Comparison of ENCODE assay signal across 8 cellular contexts in genomic region chr12:125186471-125187147, GRCh38. TPM values are rescaled to one million over a fixed set of nuclear protein-coding genes. Genes with fewer than 3 reads are reported as not detected.
DNase-seq lines count a peak whose midpoint lies in the region; ATAC-seq and TF ChIP-seq lines count a peak whose summit lies in the region.

No MANE protein-coding gene starts in this region.

- H3K4me1 ChIP-seq in PC-3 (ENCODE audit: insufficient read depth, low read length): no peaks in the 10 kb centered on the region
- peaks cover 37% of the 10 kb centered on the region for H3K4me1 ChIP-seq in iPS-18a (ENCODE audit: control insufficient read depth, low read depth, low read length)
- H3K4me1 ChIP-seq in upper lobe of right lung: peaks cover 16% of the 10 kb centered on the region
- H3K4me1 ChIP-seq in effector memory CD4-positive, alpha-beta T cell (ENCODE audit: control insufficient read depth, insufficient read depth, low read length, poor library complexity, severe bottlenecking): peaks cover 8% of the 10 kb centered on the region

- ATAC-seq in Right ventricle myocardium superior (ENCODE audit: poor library complexity) (peak; percentile 4), Right ventricle myocardium inferior (no peak), PC-3 (peak; percentile 32), upper lobe of right lung (no peak)

- H3K9ac ChIP-seq in PC-3 (ENCODE audit: low read length): no peak overlapping the region
- peak overlapping the region; percentile 36 for H3K9ac ChIP-seq in iPS-18a (ENCODE audit: low read length)

- H2AFZ ChIP-seq in PC-3 (ENCODE audit: low read length): no peak overlapping the region

- peak overlapping the region; percentile 56 for H3K4me2 ChIP-seq in PC-3 (ENCODE audit: low read length)

- BruUV-seq in PC-3 (replicated peaks; lab: Mats Ljungman, UMichigan): no TSS peak

- no peaks in the 10 kb centered on the region for H3K79me2 ChIP-seq in PC-3 (ENCODE audit: low read length)

- intact Hi-C loops in Right ventricle myocardium superior (cut with DNase I): loop anchor here (10.0 kb wide), 2 partner anchors 92 to 1688 kb away; no protein-coding TSS in a partner anchor
- intact Hi-C loops in Right ventricle myocardium inferior (cut with DNase I): no loop called here
- intact Hi-C loops in PC-3 (cut with micrococcal nuclease): no loop called here
- intact Hi-C loops in upper lobe of right lung (cut with DNase I): loop anchor here (10.0 kb wide), 1 partner anchor 1688 kb away; no protein-coding TSS in a partner anchor

- H4K20me1 ChIP-seq in PC-3 (ENCODE audit: low read length): 0 out of 2 replicates have a peak, but pooled peaks cover 3% of the 10 kb centered on the region

- no peak overlapping the region for H3K27ac ChIP-seq in PC-3 (ENCODE audit: low read length)
- no peak overlapping the region for H3K27ac ChIP-seq in iPS-18a (ENCODE audit: low read length)
- no peak overlapping the region for H3K27ac ChIP-seq in upper lobe of right lung
- H3K27ac ChIP-seq in RWPE1: no peak overlapping the region
- no peak overlapping the region for H3K27ac ChIP-seq in effector memory CD4-positive, alpha-beta T cell (ENCODE audit: insufficient read depth, low read length, poor library complexity, severe bottlenecking)

- H3K27me3 ChIP-seq in PC-3 (ENCODE audit: low read length) (peaks cover 75% of the 10 kb centered on the region), iPS-18a (ENCODE audit: control insufficient read depth, insufficient read depth, low read length) (peaks cover 42% of the 10 kb centered on the region), upper lobe of right lung (peaks cover 59% of the 10 kb centered on the region)
- H3K27me3 ChIP-seq in effector memory CD4-positive, alpha-beta T cell (replicated peaks; ENCODE audit: control insufficient read depth, insufficient read depth, low read length, poor library complexity, severe bottlenecking): peaks cover 41% of the 10 kb centered on the region

- H3F3A ChIP-seq in PC-3 (ENCODE audit: low read length, unreplicated experiment): no peaks in the 10 kb centered on the region

- no peaks in the 10 kb centered on the region for H3K9me3 ChIP-seq in PC-3 (ENCODE audit: low read length)
- no peaks in the 10 kb centered on the region for H3K9me3 ChIP-seq in iPS-18a (ENCODE audit: control insufficient read depth, low read depth, low read length)
- H3K9me3 ChIP-seq in upper lobe of right lung: no peaks in the 10 kb centered on the region
- H3K9me3 ChIP-seq in effector memory CD4-positive, alpha-beta T cell (ENCODE audit: control insufficient read depth, low read length): no peaks in the 10 kb centered on the region

- TF ChIP-seq CTCF in PC-3 (conservative IDR thresholded peaks at IDR 0.05; ENCODE audit: low read depth, low read length): no peak
- TF ChIP-seq CTCF in upper lobe of right lung (IDR thresholded peaks at IDR 0.05): no peak
- no peak for TF ChIP-seq CTCF in RWPE1 (conservative IDR thresholded peaks at IDR 0.05; ENCODE audit: low read depth)

- DNase-seq in Right ventricle myocardium superior (no peak), Right ventricle myocardium inferior (ENCODE audit: missing footprints) (no peak), PC-3 (no peak), upper lobe of right lung (no peak), RWPE1 (ENCODE audit: low spot score) (no peak), dermis blood vessel endothelial cell (no peak)
- no peak for DNase-seq in effector memory CD4-positive, alpha-beta T cell

- CTCF ChIA-PET in PC-3 (lab: Charles Lee): interaction anchor here (0.6 kb wide), 1 partner anchor 1685 kb away, joined by 4 read pairs; no protein-coding TSS in a partner anchor
- CTCF ChIA-PET in RWPE1 (lab: Yijun Ruan, JAX): interaction anchor here (0.6 to 1.0 kb wide), 4 partner anchors 9 to 1759 kb away, joined by 3 to 4 read pairs (median 3); no protein-coding TSS in a partner anchor

- H3K4me3 ChIP-seq in PC-3 (ENCODE audit: low read length): peak overlapping the region; percentile 43; the same call in 1 of the 2 replicates
- peak overlapping the region; percentile 87 for H3K4me3 ChIP-seq in iPS-18a (ENCODE audit: low read length)
- H3K4me3 ChIP-seq in upper lobe of right lung: peak overlapping the region; percentile 16
- H3K4me3 ChIP-seq in effector memory CD4-positive, alpha-beta T cell (ENCODE audit: insufficient read depth, low read depth, low read length, poor library complexity, severe bottlenecking): no peak overlapping the region

- H3K36me3 ChIP-seq in PC-3 (ENCODE audit: low read depth, low read length) (no peaks in the 10 kb centered on the region), iPS-18a (ENCODE audit: control insufficient read depth, low read depth, low read length) (no peaks in the 10 kb centered on the region), upper lobe of right lung (no peaks in the 10 kb centered on the region)
- H3K36me3 ChIP-seq in effector memory CD4-positive, alpha-beta T cell (ENCODE audit: control insufficient read depth, insufficient read depth, low read length): no peaks in the 10 kb centered on the region

- no peaks in the 10 kb centered on the region for H3K9me2 ChIP-seq in PC-3 (replicated peaks; ENCODE audit: low read length)

- POLR2A ChIA-PET in PC-3 (lab: Charles Lee; ENCODE audit: unreplicated experiment): no interaction called here
- POLR2A ChIA-PET in RWPE1 (lab: Yijun Ruan, JAX; ENCODE audit: low non-redundant PET): no interaction called here

RNA-seq across cellular contexts. Expression of gene TMEM132B, which starts 0.4 kb away (rescaled TPM):
- 6.1 TPM for total RNA-seq in Right ventricle myocardium superior
- total RNA-seq in Right ventricle myocardium inferior: 6.8 TPM
- total RNA-seq in PC-3 (2014; rRNA removed): not detected in 2 replicates
- total RNA-seq in upper lobe of right lung: 0.93 TPM
- under 0.01 and 0.17 TPM in 2 replicates for total RNA-seq in dermis blood vessel endothelial cell

Comparison
In these comparisons a context has a peak if more than half of its experiments do, and no peak if none do; other contexts are left out.
1. ATAC-seq: peak in Right ventricle myocardium superior (single experiment) and PC-3 (single experiment); none in Right ventricle myocardium inferior (single experiment) and upper lobe of right lung (single experiment).
2. intact Hi-C loops: an anchor here in Right ventricle myocardium superior (10.0 kb wide) and upper lobe of right lung (10.0 kb wide); none called in Right ventricle myocardium inferior and PC-3.